Comparison of ENCODE assay signal across 1 cellular context in the genomic region with DNA sequence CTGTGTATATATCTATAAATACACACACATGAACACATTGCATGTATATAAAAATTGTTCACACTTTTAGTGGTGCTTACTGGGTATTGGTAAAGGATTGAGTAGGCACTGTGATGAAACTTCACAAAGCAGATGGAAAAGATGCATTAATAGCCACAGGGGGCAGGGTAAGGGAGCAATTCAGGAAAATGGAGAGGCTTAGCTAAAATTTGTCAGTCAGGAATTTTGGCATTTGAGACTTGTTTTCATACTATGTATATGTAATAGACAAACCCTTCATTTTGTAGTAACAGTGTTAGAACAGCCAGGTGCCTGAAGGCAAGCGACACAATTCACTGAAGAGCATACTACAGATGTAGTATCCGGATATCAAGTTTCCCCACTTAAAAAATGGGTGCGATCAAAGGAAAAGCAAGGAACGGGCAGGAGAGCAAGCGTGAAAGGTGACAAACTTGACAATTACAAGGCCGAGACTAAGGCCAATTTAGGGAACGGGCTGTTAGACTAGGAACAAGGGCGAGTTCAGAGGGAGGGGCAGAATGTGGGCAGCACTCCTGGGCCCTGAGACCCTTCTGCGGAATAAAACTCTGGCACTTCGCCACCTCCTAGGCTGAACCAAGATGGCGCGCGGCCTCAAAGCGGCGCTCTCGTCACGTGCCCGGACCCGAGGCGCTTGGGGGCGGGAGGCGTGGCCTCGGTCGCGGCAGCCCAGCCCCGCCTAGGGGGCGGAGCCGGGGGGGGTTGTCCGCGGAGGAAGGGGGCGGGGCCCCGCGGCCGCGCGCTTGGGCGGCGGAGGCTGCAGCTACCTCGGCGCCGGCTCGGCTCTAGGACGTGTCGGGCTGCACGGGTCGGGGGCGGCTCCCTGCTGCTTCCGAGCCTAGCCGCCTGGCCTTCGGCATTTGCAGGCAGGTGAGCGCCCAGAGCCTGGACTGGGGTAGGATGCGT.
A peak's percentile ranks its signal among the peaks of the same experiment; 100 is the strongest.
TF ChIP-seq lines count a peak whose summit lies in the region.

A gene (plus strand): TSS at position 771 of the 945 bp plus-strand sequence. CDS start 12,518 bp downstream, outside the sequence.

TF ChIP-seq in K562, 482 proteins besides CTCF, POLR2A, EP300 and RAD21 (continued from another document and continues in another):
- TF ChIP-seq PHF8 (IDR thresholded peaks at IDR 0.05; ENCODE audit: borderline replicate concordance, low read length) (peak; percentile 73; the same call in 1 of the 2 replicates), CREB1 (IDR thresholded peaks at IDR 0.05) (peak; percentile 50; the same call in 1 of the 2 replicates), CREB1 (CRISPR knock-in tag; IDR thresholded peaks at IDR 0.05) (peak; percentile 64; the same call in 1 of the 2 replicates), SIN3A (IDR thresholded peaks at IDR 0.05; ENCODE audit: borderline replicate concordance in 2 of 2, control insufficient read depth in 1 of 2, low read depth in 2 of 2, low read length in 2 of 2) (no peak), MYBL2 (IDR thresholded peaks at IDR 0.05; ENCODE audit: low read depth) (no peak), MYBL2 (CRISPR knock-in tag; IDR thresholded peaks at IDR 0.05; ENCODE audit: borderline replicate concordance) (no peak), CBFA2T3 (IDR thresholded peaks at IDR 0.05) (0 out of 2 replicates have a peak, but pooled peaks have one; percentile 3), ZNF668 (CRISPR knock-in tag; IDR thresholded peaks at IDR 0.05) (peak; percentile 93), CTBP1 (IDR thresholded peaks at IDR 0.05; ENCODE audit: borderline replicate concordance) (peak; percentile 57), POLR2AphosphoS2 (IDR thresholded peaks at IDR 0.05; ENCODE audit: low read length) (peak; percentile 13; the same call in 1 of the 2 replicates), ZNF165 (CRISPR knock-in tag; IDR thresholded peaks at IDR 0.05; ENCODE audit: borderline replicate concordance) (peak; percentile 78; the same call in 1 of the 2 replicates), TAF9B (IDR thresholded peaks at IDR 0.05; ENCODE audit: partially characterized antibody) (no peak), ZBTB17 (CRISPR knock-in tag; IDR thresholded peaks at IDR 0.05) (peak; percentile 89; the same call in 1 of the 2 replicates), DMBX1 (CRISPR knock-in tag; IDR thresholded peaks at IDR 0.05; ENCODE audit: borderline replicate concordance) (peak; percentile 95), ZZZ3 (IDR thresholded peaks at IDR 0.05) (no peak), ZFP36 (IDR thresholded peaks at IDR 0.05; ENCODE audit: low read depth, low read length, partially characterized antibody) (no peak), ATF1 (CRISPR knock-in tag; IDR thresholded peaks at IDR 0.05) (no peak), ATF1 (tag; IDR thresholded peaks at IDR 0.05) (peak; percentile 80), BHLHE40 (IDR thresholded peaks at IDR 0.05; ENCODE audit: low read length) (peak; percentile 99), MTA2 (IDR thresholded peaks at IDR 0.05; ENCODE audit: low read depth) (no peak), PHTF2 (CRISPR knock-in tag; IDR thresholded peaks at IDR 0.05) (0 out of 2 replicates have a peak, but pooled peaks have one; percentile 53), PRPF4 (IDR thresholded peaks at IDR 0.05; ENCODE audit: insufficient read depth, low read depth, low read length, poor library complexity, severe bottlenecking) (no peak), ZNF586 (CRISPR knock-in tag; conservative IDR thresholded peaks at IDR 0.05) (no peak; the same call in 1 of the 2 replicates)
- TF ChIP-seq, protein P1, sequence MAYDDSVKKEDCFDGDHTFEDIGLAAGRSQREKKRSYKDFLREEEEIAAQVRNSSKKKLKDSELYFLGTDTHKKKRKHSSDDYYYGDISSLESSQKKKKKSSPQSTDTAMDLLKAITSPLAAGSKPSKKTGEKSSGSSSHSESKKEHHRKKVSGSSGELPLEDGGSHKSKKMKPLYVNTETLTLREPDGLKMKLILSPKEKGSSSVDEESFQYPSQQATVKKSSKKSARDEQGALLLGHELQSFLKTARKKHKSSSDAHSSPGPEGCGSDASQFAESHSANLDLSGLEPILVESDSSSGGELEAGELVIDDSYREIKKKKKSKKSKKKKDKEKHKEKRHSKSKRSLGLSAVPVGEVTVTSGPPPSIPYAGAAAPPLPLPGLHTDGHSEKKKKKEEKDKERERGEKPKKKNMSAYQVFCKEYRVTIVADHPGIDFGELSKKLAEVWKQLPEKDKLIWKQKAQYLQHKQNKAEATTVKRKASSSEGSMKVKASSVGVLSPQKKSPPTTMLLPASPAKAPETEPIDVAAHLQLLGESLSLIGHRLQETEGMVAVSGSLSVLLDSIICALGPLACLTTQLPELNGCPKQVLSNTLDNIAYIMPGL (CRISPR knock-in tag; IDR thresholded peaks at IDR 0.05) = peak; percentile 93; the same call in 1 of the 2 replicates
- TF ChIP-seq, protein P2, sequence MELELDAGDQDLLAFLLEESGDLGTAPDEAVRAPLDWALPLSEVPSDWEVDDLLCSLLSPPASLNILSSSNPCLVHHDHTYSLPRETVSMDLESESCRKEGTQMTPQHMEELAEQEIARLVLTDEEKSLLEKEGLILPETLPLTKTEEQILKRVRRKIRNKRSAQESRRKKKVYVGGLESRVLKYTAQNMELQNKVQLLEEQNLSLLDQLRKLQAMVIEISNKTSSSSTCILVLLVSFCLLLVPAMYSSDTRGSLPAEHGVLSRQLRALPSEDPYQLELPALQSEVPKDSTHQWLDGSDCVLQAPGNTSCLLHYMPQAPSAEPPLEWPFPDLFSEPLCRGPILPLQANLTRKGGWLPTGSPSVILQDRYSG (tag; conservative IDR thresholded peaks at IDR 0.05; ENCODE audit: low read depth) = peak; percentile 96
- TF ChIP-seq, protein P3, sequence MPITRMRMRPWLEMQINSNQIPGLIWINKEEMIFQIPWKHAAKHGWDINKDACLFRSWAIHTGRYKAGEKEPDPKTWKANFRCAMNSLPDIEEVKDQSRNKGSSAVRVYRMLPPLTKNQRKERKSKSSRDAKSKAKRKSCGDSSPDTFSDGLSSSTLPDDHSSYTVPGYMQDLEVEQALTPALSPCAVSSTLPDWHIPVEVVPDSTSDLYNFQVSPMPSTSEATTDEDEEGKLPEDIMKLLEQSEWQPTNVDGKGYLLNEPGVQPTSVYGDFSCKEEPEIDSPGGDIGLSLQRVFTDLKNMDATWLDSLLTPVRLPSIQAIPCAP (CRISPR knock-in tag; IDR thresholded peaks at IDR 0.05; ENCODE audit: borderline replicate concordance) = no peak; the same call in 1 of the 2 replicates
- TF ChIP-seq, protein P4, sequence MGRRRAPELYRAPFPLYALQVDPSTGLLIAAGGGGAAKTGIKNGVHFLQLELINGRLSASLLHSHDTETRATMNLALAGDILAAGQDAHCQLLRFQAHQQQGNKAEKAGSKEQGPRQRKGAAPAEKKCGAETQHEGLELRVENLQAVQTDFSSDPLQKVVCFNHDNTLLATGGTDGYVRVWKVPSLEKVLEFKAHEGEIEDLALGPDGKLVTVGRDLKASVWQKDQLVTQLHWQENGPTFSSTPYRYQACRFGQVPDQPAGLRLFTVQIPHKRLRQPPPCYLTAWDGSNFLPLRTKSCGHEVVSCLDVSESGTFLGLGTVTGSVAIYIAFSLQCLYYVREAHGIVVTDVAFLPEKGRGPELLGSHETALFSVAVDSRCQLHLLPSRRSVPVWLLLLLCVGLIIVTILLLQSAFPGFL (CRISPR knock-in tag; IDR thresholded peaks at IDR 0.05) = no peak; the same call in 1 of the 2 replicates
- TF ChIP-seq, protein P5, sequence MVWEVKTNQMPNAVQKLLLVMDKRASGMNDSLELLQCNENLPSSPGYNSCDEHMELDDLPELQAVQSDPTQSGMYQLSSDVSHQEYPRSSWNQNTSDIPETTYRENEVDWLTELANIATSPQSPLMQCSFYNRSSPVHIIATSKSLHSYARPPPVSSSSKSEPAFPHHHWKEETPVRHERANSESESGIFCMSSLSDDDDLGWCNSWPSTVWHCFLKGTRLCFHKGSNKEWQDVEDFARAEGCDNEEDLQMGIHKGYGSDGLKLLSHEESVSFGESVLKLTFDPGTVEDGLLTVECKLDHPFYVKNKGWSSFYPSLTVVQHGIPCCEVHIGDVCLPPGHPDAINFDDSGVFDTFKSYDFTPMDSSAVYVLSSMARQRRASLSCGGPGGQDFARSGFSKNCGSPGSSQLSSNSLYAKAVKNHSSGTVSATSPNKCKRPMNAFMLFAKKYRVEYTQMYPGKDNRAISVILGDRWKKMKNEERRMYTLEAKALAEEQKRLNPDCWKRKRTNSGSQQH (CRISPR knock-in tag; IDR thresholded peaks at IDR 0.05) = peak; percentile 89; the same call in 1 of the 2 replicates
- TF ChIP-seq, protein P6, sequence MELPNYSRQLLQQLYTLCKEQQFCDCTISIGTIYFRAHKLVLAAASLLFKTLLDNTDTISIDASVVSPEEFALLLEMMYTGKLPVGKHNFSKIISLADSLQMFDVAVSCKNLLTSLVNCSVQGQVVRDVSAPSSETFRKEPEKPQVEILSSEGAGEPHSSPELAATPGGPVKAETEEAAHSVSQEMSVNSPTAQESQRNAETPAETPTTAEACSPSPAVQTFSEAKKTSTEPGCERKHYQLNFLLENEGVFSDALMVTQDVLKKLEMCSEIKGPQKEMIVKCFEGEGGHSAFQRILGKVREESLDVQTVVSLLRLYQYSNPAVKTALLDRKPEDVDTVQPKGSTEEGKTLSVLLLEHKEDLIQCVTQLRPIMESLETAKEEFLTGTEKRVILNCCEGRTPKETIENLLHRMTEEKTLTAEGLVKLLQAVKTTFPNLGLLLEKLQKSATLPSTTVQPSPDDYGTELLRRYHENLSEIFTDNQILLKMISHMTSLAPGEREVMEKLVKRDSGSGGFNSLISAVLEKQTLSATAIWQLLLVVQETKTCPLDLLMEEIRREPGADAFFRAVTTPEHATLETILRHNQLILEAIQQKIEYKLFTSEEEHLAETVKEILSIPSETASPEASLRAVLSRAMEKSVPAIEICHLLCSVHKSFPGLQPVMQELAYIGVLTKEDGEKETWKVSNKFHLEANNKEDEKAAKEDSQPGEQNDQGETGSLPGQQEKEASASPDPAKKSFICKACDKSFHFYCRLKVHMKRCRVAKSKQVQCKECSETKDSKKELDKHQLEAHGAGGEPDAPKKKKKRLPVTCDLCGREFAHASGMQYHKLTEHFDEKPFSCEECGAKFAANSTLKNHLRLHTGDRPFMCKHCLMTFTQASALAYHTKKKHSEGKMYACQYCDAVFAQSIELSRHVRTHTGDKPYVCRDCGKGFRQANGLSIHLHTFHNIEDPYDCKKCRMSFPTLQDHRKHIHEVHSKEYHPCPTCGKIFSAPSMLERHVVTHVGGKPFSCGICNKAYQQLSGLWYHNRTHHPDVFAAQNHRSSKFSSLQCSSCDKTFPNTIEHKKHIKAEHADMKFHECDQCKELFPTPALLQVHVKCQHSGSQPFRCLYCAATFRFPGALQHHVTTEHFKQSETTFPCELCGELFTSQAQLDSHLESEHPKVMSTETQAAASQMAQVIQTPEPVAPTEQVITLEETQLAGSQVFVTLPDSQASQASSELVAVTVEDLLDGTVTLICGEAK (IDR thresholded peaks at IDR 0.05) = no peak
- TF ChIP-seq, protein P6 (CRISPR knock-in tag; IDR thresholded peaks at IDR 0.05) = peak; percentile 61
- TF ChIP-seq, protein P7, sequence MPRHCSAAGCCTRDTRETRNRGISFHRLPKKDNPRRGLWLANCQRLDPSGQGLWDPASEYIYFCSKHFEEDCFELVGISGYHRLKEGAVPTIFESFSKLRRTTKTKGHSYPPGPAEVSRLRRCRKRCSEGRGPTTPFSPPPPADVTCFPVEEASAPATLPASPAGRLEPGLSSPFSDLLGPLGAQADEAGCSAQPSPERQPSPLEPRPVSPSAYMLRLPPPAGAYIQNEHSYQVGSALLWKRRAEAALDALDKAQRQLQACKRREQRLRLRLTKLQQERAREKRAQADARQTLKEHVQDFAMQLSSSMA (CRISPR knock-in tag; IDR thresholded peaks at IDR 0.05) = no peak
- TF ChIP-seq, protein P8, sequence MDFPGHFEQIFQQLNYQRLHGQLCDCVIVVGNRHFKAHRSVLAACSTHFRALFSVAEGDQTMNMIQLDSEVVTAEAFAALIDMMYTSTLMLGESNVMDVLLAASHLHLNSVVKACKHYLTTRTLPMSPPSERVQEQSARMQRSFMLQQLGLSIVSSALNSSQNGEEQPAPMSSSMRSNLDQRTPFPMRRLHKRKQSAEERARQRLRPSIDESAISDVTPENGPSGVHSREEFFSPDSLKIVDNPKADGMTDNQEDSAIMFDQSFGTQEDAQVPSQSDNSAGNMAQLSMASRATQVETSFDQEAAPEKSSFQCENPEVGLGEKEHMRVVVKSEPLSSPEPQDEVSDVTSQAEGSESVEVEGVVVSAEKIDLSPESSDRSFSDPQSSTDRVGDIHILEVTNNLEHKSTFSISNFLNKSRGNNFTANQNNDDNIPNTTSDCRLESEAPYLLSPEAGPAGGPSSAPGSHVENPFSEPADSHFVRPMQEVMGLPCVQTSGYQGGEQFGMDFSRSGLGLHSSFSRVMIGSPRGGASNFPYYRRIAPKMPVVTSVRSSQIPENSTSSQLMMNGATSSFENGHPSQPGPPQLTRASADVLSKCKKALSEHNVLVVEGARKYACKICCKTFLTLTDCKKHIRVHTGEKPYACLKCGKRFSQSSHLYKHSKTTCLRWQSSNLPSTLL (IDR thresholded peaks at IDR 0.05) = no peak
- TF ChIP-seq, protein P9, sequence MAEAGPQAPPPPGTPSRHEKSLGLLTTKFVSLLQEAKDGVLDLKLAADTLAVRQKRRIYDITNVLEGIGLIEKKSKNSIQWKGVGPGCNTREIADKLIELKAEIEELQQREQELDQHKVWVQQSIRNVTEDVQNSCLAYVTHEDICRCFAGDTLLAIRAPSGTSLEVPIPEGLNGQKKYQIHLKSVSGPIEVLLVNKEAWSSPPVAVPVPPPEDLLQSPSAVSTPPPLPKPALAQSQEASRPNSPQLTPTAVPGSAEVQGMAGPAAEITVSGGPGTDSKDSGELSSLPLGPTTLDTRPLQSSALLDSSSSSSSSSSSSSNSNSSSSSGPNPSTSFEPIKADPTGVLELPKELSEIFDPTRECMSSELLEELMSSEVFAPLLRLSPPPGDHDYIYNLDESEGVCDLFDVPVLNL (CRISPR knock-in tag; IDR thresholded peaks at IDR 0.05; ENCODE audit: low read depth) = 0 out of 2 replicates have a peak, but pooled peaks have one; percentile 54
